8 cellular contexts compared by ENCODE assay signal in the genomic region with DNA sequence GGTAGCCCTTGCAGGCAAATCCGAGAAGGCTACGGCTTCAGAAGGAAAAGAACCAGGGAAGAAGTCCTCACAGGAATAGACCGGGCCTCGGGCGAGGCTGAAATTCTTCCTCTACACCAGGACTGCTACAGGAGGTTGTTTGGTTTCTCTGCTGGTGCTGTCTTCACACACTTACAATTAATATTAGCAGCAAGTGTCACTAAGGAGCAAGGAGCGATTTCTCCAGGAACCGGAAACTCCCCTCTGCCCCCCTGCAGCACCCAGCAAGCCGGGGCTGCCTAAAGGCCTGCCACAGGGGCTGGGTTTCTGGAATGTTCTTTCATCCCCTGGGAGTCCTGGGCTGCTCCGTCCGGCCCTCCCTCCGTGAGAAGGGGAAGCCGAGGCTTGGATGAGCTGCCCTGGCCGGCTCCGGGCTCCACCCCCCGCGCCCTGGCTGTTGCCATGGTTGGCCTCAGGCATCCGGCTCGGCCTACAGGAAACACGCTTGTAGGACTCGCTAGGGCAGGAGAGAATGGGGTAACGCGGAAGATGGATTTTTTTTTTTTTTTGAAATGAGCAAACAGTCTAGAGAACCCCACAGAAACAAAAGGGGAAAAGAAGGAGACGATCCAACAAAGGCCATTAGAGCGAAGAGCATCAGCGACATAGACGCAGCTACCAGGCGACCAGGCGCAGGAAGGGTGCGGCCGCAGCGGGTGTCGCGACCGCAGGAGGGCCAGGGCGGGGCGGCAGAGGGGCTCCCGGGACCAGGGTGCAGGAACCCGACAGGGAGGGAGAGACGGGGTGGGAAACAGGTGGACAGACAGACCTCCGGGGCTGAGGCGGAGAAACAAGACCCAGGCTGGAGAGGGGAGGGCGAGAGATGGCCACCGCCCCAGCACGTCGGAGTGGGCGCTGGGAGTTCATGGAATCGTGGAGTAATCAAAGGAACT. TPM values are rescaled to one million over a fixed set of nuclear protein-coding genes. Genes with fewer than 3 reads are reported as not detected.
DNase-seq lines count a peak whose midpoint lies in the region; ATAC-seq and TF ChIP-seq lines count a peak whose summit lies in the region.

No MANE protein-coding gene starts in this region.

- H3K9me2 ChIP-seq in hepatocyte (replicated peaks; ENCODE audit: insufficient read depth): no peaks in the 10 kb centered on the region

- peak overlapping the region; percentile 43 for H3K4me3 ChIP-seq in AG09309 (ENCODE audit: control insufficient read depth, low read depth, low read length)
- no peak overlapping the region for H3K4me3 ChIP-seq in hepatocyte
- peak overlapping the region; percentile 16 to 54 (median 46) for H3K4me3 ChIP-seq in sigmoid colon

- H3K27me3 ChIP-seq in hepatocyte: peaks cover 49% of the 10 kb centered on the region
- H3K27me3 ChIP-seq in sigmoid colon: peaks cover 5 to 55% (median 7%) of the 10 kb centered on the region in 3 donors

- peak overlapping the region; percentile 85 for H3K27ac Mint-ChIP-seq in activated CD8-positive, alpha-beta T cell treated with anti-CD3 and anti-CD28 coated beads, Interleukin-2, amount 10 ng/mL, durations not matched to agents 7 days and 5 days

- H3K27ac ChIP-seq in hepatocyte: no peak overlapping the region
- peak overlapping the region in 3 of 4 donors; percentile 47 to 65 (median 61) for H3K27ac ChIP-seq in sigmoid colon

- no peaks in the 10 kb centered on the region for H3K9me3 ChIP-seq in hepatocyte (ENCODE audit: low read depth)
- H3K9me3 ChIP-seq in sigmoid colon: no peaks in the 10 kb centered on the region

- H3K27me3 Mint-ChIP-seq in activated CD8-positive, alpha-beta T cell treated with anti-CD3 and anti-CD28 coated beads, Interleukin-2, amount 10 ng/mL, durations not matched to agents 7 days and 5 days (ENCODE audit: low read depth): peaks cover 25% of the 10 kb centered on the region

- peak overlapping the region; percentile 77 for H3K4me2 ChIP-seq in hepatocyte

- H3K36me3 Mint-ChIP-seq in activated CD8-positive, alpha-beta T cell treated with anti-CD3 and anti-CD28 coated beads, Interleukin-2, amount 10 ng/mL, durations not matched to agents 7 days and 5 days (ENCODE audit: low read depth): peaks cover 3% of the 10 kb centered on the region

- TF ChIP-seq POLR2A in sigmoid colon (IDR thresholded peaks at IDR 0.05): no peak

- peaks cover 6% of the 10 kb centered on the region for H3K4me1 ChIP-seq in hepatocyte (ENCODE audit: insufficient read depth)
- peaks cover 0 to 15% (median 9%) of the 10 kb centered on the region in 4 donors for H3K4me1 ChIP-seq in sigmoid colon

- H3K4me3 Mint-ChIP-seq in activated CD8-positive, alpha-beta T cell treated with anti-CD3 and anti-CD28 coated beads, Interleukin-2, amount 10 ng/mL, durations not matched to agents 7 days and 5 days: peak overlapping the region; percentile 69

- no peaks in the 10 kb centered on the region for H3K79me2 ChIP-seq in hepatocyte

- POLR2A ChIA-PET in activated CD8-positive, alpha-beta T cell treated with anti-CD3 and anti-CD28 coated beads, Interleukin-2, amount 10 ng/mL, durations not matched to agents 7 days and 5 days (lab: Charles Lee): interaction anchor here (0.7 to 1.2 kb wide), 2 partner anchors 13 to 197 kb away, joined by 3 to 4 read pairs; no protein-coding TSS in a partner anchor

- H3K36me3 ChIP-seq in hepatocyte (replicated peaks; ENCODE audit: insufficient read depth, low read depth): no peaks in the 10 kb centered on the region
- H3K36me3 ChIP-seq in sigmoid colon: no peaks in the 10 kb centered on the region

- CTCF ChIA-PET in activated CD8-positive, alpha-beta T cell treated with anti-CD3 and anti-CD28 coated beads, Interleukin-2, amount 10 ng/mL, durations not matched to agents 7 days and 5 days (lab: Charles Lee): no interaction called here

- H2AFZ ChIP-seq in hepatocyte: peak overlapping the region; percentile 75

- TF ChIP-seq EP300 in sigmoid colon (IDR thresholded peaks at IDR 0.05): no peak

- WGBS in hepatocyte (ENCODE audit: low lambda C conversion rate, missing lambda C conversion rate): 42% methylated on average over 42 of the region's 47 CpGs
- WGBS in sigmoid colon, 2 donors: 19 to 30% methylated on average over 47 of the region's 47 CpGs

- H4K20me1 ChIP-seq in hepatocyte (ENCODE audit: insufficient read depth, poor library complexity, severe bottlenecking): no peaks in the 10 kb centered on the region

- DNase-seq in AG09309 (ENCODE audit: low read depth) (no peak), hepatocyte (ENCODE audit: low spot score) (no peak), sigmoid colon (no peak), NCI-H2196 (lab: John Stamatoyannopoulos, UW; ENCODE audit: unreplicated experiment) (no peak), NCI-H774 (lab: John Stamatoyannopoulos, UW) (no peak)
- peak; percentile 68 for DNase-seq in activated CD8-positive, alpha-beta T cell treated with anti-CD3 and anti-CD28 coated beads, Interleukin-2, amount 10 ng/mL, durations not matched to agents 7 days and 5 days

- peak; percentile 87 for ATAC-seq in GM18907 (IDR thresholded peaks at IDR 0.05; ENCODE audit: unreplicated experiment)
- ATAC-seq in HG03066 (IDR thresholded peaks at IDR 0.05; ENCODE audit: low read depth, unreplicated experiment): peak; percentile 96
- ATAC-seq in activated CD8-positive, alpha-beta T cell treated with anti-CD3 and anti-CD28 coated beads, Interleukin-2, amount 10 ng/mL, durations not matched to agents 7 days and 5 days: peak; percentile 87

- H3K4me1 Mint-ChIP-seq in activated CD8-positive, alpha-beta T cell treated with anti-CD3 and anti-CD28 coated beads, Interleukin-2, amount 10 ng/mL, durations not matched to agents 7 days and 5 days (ENCODE audit: low read depth): peaks cover 30% of the 10 kb centered on the region

- TF ChIP-seq CTCF in AG09309 (IDR thresholded peaks at IDR 0.05; ENCODE audit: control insufficient read depth, insufficient read depth, low read depth, low read length, missing control alignments): no peak
- TF ChIP-seq CTCF in hepatocyte (IDR thresholded peaks at IDR 0.05; ENCODE audit: poor library complexity): no peak
- TF ChIP-seq CTCF in sigmoid colon (IDR thresholded peaks at IDR 0.05): no peak

- intact Hi-C loops in sigmoid colon (cut with DNase I): loop anchor here (10.0 kb wide), 1 partner anchor 116 kb away; no protein-coding TSS in a partner anchor

- no peaks in the 10 kb centered on the region for H3K9me3 Mint-ChIP-seq in activated CD8-positive, alpha-beta T cell treated with anti-CD3 and anti-CD28 coated beads, Interleukin-2, amount 10 ng/mL, durations not matched to agents 7 days and 5 days (ENCODE audit: insufficient read depth)

RNA-seq across cellular contexts. Expression of a gene that starts 33.0 kb away (rescaled TPM):
- total RNA-seq in activated CD8-positive, alpha-beta T cell treated with anti-CD3 and anti-CD28 coated beads, Interleukin-2, amount 10 ng/mL, durations not matched to agents 7 days and 5 days: not detected
- total RNA-seq in hepatocyte: not detected in 2 replicates
- 0.17 and 0.24 TPM in 2 replicates for polyA plus RNA-seq in hepatocyte
- under 1 TPM in 2 of 4 donors, not detected in 2; 0.14 to 0.16 TPM for total RNA-seq in sigmoid colon
- polyA plus RNA-seq in sigmoid colon: not detected

RNA-seq across cellular contexts. Expression of a gene that starts 55.4 kb away (rescaled TPM):
- not detected for total RNA-seq in activated CD8-positive, alpha-beta T cell treated with anti-CD3 and anti-CD28 coated beads, Interleukin-2, amount 10 ng/mL, durations not matched to agents 7 days and 5 days
- total RNA-seq in hepatocyte (not detected in 2 replicates), sigmoid colon (not detected)
- polyA plus RNA-seq in hepatocyte (not detected in 2 replicates), sigmoid colon (not detected)
